ENCODE assay signal across 13 cellular contexts in the genomic region with DNA sequence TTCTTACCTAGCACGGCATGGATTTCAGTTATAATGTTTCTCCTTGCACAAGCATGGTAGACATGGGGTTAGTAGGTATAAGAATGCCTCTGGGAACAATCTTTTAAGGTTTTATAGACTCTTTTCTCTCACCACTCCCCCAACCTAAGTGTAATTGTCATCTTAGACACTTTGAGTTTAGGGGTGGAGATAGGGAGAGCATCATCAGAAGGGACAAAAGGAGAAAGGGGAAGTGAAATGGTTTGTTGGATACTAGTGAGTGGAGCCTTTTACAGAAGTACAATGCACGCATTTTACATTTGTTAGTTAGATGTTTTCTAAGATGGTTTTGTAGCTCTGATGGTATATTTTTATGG.
DNase-seq lines count a peak whose midpoint lies in the region; ATAC-seq and TF ChIP-seq lines count a peak whose summit lies in the region.
"Had no signal": no experiment of that assay in that cellular context is flagged by ENCODE, and none has a peak within 500 bp of the region (broad histone marks: within the 10 kb centered on the region; RNA-seq: fewer than 3 reads in every experiment).

No MANE protein-coding gene starts in this region.

- H3K36me3 Mint-ChIP-seq in activated T-cell treated with anti-CD3 and anti-CD28 coated beads, Interleukin-2, amount 50 U/mL, for 72 hours (ENCODE audit: insufficient read depth in 2 of 2): no peaks in the 10 kb centered on the region

- ATAC-seq in activated T-cell treated with anti-CD3 and anti-CD28 coated beads, Interleukin-2, amount 50 U/mL, for 72 hours (replicated peaks in 1 of 2): peak; percentile 44 to 52
- ATAC-seq in HG02870 (IDR thresholded peaks at IDR 0.05; ENCODE audit: unreplicated experiment): peak; percentile 91
- ATAC-seq in HG02642 (IDR thresholded peaks at IDR 0.05; ENCODE audit: poor library complexity, unreplicated experiment): no peak
- ATAC-seq in body of pancreas: no peak

- no peak overlapping the region for H3K27ac Mint-ChIP-seq in activated T-cell treated with anti-CD3 and anti-CD28 coated beads, Interleukin-2, amount 50 U/mL, for 72 hours
- H3K27ac Mint-ChIP-seq: activated naive CD4-positive, alpha-beta T cell treated with anti-CD3 and anti-CD28 coated beads for 36 hours had no signal

- DNase-seq in activated T-cell treated with anti-CD3 and anti-CD28 coated beads, Interleukin-2, amount 50 U/mL, for 72 hours: no peak
- DNase-seq in activated T-cell treated with anti-CD3 and anti-CD28 coated beads, Interleukin-2, amount 50 U/mL, for 48 hours: no peak
- peak; percentile 52 for DNase-seq in MV-4-11 (lab: John Stamatoyannopoulos, UW)
- DNase-seq in NCI-H2171 (lab: John Stamatoyannopoulos, UW): no peak
- DNase-seq in body of pancreas: no peak
- no peak for DNase-seq in DMS114 treated with DMSO at 0.1 percent for 48 hours (lab: John Stamatoyannopoulos, UW; ENCODE audit: unreplicated experiment)
- DNase-seq: activated CD4-positive, alpha-beta T cell treated with anti-CD3 and anti-CD28 coated beads for 4 hours; activated naive CD4-positive, alpha-beta T cell treated with anti-CD3 and anti-CD28 coated beads for 36 hours; esophagus squamous epithelium; stimulated activated CD4-positive, alpha-beta T cell treated with anti-CD3 and anti-CD28 coated beads, Interleukin-4, amount 100 ng/mL, for 4 hours had no signal

- no peaks in the 10 kb centered on the region for H3K9me3 ChIP-seq in body of pancreas
- H3K9me3 ChIP-seq: esophagus squamous epithelium, prostate gland had no signal

- H3K27me3 Mint-ChIP-seq in activated T-cell treated with anti-CD3 and anti-CD28 coated beads, Interleukin-2, amount 50 U/mL, for 72 hours (ENCODE audit: low read depth): peaks cover 26% of the 10 kb centered on the region

- H3K4me1 Mint-ChIP-seq in activated T-cell treated with anti-CD3 and anti-CD28 coated beads, Interleukin-2, amount 50 U/mL, for 72 hours (ENCODE audit: low read depth): peaks cover 9% of the 10 kb centered on the region

- H3K27ac ChIP-seq in body of pancreas: no peak overlapping the region
- H3K27ac ChIP-seq: prostate gland had no signal

- H3K4me3 ChIP-seq in body of pancreas: no peak overlapping the region
- H3K4me3 ChIP-seq: esophagus squamous epithelium, prostate gland had no signal

- TF ChIP-seq CTCF in body of pancreas (IDR thresholded peaks at IDR 0.05): no peak

- H3K36me3 ChIP-seq in body of pancreas (replicated peaks in 1 of 2; ENCODE audit: insufficient read depth in 1 of 2, low read depth in 2 of 2): no peaks in the 10 kb centered on the region
- H3K36me3 ChIP-seq: prostate gland had no signal

- 75 to 81% methylated on average over 2 of the region's 2 CpGs for WGBS in body of pancreas, 2 donors

- H3K9me3 Mint-ChIP-seq in activated T-cell treated with anti-CD3 and anti-CD28 coated beads, Interleukin-2, amount 50 U/mL, for 72 hours: no peaks in the 10 kb centered on the region
- H3K9me3 Mint-ChIP-seq: activated naive CD4-positive, alpha-beta T cell treated with anti-CD3 and anti-CD28 coated beads for 36 hours had no signal

- no peaks in the 10 kb centered on the region for H3K27me3 ChIP-seq in body of pancreas
- H3K27me3 ChIP-seq: esophagus squamous epithelium had no signal

- no peak overlapping the region for H3K4me3 Mint-ChIP-seq in activated T-cell treated with anti-CD3 and anti-CD28 coated beads, Interleukin-2, amount 50 U/mL, for 72 hours
- H3K4me3 Mint-ChIP-seq: activated naive CD4-positive, alpha-beta T cell treated with anti-CD3 and anti-CD28 coated beads for 36 hours had no signal

- intact Hi-C loops in body of pancreas (cut with DNase I): no loop called here

- no peak for TF ChIP-seq POLR2A in body of pancreas (IDR thresholded peaks at IDR 0.05)

- no peaks in the 10 kb centered on the region for H3K4me1 ChIP-seq in body of pancreas
- H3K4me1 ChIP-seq: prostate gland had no signal

Comparison
In these comparisons a context has a peak if more than half of its experiments do, and no peak if none do; other contexts are left out.
1. ATAC-seq: peak in activated T-cell treated with anti-CD3 and anti-CD28 coated beads, Interleukin-2, amount 50 U/mL, for 72 hours (2 of 2) and HG02870 (single experiment); none in HG02642 (single experiment) and body of pancreas (single experiment).